In the genomic region with DNA sequence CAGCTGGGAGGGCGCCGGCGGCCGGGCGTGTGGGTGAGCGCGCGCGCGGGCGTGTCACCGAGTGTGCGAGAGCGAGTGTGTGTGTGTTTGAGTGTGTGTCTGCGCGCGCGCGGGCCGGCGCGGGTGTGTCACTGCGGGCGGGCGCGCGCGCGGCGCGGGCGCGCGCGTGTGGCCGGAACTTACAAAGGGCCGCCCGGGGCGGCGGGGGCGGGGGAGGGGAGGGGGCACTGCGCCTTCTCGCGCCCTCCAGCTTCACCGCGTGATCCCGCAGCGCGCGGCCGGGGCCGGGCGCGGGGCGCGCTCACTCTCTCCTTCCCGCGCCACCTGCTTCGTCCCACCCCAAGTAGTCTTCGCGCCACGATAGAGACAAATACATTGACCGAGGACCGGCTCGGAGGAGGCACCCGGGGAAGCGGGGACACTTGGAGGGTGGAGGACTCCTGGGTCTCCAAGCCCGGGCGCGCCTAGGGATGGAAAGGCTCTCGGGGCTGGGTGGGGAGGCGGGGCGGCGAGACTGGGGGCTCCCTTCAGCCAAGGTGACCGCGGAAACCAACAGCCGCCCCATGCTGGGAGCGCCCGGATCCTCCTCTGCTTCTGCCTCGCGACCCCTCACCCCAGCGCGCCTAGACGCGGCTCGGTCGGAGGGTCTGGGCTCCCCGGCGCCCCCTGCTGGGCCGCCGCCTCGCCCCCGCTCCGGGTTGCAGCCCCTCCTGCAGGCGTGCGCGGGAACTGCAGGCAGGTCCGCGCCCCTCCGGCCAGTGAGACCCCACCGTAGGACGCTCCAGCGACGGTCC, we compare ENCODE assay signal across 1 cellular context.
TF ChIP-seq lines count a peak whose summit lies in the region.

A gene with protein sequence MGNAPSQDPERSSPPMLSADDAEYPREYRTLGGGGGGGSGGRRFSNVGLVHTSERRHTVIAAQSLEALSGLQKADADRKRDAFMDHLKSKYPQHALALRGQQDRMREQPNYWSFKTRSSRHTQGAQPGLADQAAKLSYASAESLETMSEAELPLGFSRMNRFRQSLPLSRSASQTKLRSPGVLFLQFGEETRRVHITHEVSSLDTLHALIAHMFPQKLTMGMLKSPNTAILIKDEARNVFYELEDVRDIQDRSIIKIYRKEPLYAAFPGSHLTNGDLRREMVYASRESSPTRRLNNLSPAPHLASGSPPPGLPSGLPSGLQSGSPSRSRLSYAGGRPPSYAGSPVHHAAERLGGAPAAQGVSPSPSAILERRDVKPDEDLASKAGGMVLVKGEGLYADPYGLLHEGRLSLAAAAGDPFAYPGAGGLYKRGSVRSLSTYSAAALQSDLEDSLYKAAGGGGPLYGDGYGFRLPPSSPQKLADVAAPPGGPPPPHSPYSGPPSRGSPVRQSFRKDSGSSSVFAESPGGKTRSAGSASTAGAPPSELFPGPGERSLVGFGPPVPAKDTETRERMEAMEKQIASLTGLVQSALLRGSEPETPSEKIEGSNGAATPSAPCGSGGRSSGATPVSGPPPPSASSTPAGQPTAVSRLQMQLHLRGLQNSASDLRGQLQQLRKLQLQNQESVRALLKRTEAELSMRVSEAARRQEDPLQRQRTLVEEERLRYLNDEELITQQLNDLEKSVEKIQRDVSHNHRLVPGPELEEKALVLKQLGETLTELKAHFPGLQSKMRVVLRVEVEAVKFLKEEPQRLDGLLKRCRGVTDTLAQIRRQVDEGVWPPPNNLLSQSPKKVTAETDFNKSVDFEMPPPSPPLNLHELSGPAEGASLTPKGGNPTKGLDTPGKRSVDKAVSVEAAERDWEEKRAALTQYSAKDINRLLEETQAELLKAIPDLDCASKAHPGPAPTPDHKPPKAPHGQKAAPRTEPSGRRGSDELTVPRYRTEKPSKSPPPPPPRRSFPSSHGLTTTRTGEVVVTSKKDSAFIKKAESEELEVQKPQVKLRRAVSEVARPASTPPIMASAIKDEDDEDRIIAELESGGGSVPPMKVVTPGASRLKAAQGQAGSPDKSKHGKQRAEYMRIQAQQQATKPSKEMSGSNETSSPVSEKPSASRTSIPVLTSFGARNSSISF (minus strand): TSS at position 101 of the 794 bp plus-strand sequence. CDS start 247 bp downstream, outside the sequence.

TF ChIP-seq in HEK293, 187 proteins besides CTCF, POLR2A, EP300 and RAD21 (continued from another document and continues in another):
- TF ChIP-seq, protein P1, sequence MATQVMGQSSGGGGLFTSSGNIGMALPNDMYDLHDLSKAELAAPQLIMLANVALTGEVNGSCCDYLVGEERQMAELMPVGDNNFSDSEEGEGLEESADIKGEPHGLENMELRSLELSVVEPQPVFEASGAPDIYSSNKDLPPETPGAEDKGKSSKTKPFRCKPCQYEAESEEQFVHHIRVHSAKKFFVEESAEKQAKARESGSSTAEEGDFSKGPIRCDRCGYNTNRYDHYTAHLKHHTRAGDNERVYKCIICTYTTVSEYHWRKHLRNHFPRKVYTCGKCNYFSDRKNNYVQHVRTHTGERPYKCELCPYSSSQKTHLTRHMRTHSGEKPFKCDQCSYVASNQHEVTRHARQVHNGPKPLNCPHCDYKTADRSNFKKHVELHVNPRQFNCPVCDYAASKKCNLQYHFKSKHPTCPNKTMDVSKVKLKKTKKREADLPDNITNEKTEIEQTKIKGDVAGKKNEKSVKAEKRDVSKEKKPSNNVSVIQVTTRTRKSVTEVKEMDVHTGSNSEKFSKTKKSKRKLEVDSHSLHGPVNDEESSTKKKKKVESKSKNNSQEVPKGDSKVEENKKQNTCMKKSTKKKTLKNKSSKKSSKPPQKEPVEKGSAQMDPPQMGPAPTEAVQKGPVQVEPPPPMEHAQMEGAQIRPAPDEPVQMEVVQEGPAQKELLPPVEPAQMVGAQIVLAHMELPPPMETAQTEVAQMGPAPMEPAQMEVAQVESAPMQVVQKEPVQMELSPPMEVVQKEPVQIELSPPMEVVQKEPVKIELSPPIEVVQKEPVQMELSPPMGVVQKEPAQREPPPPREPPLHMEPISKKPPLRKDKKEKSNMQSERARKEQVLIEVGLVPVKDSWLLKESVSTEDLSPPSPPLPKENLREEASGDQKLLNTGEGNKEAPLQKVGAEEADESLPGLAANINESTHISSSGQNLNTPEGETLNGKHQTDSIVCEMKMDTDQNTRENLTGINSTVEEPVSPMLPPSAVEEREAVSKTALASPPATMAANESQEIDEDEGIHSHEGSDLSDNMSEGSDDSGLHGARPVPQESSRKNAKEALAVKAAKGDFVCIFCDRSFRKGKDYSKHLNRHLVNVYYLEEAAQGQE (tag by site-specific recombination; IDR thresholded peaks at IDR 0.05): 0 out of 2 replicates have a peak, but pooled peaks have one; percentile 15
- TF ChIP-seq ZEB2 (tag by site-specific recombination; IDR thresholded peaks at IDR 0.05) (peak; percentile 76), ZNF24 (tag by site-specific recombination; IDR thresholded peaks at IDR 0.05) (peak; percentile 77; the same call in 1 of the 2 replicates), GLIS2 (tag by site-specific recombination; IDR thresholded peaks at IDR 0.05) (peak; percentile 77), ZNF785 (tag by site-specific recombination; IDR thresholded peaks at IDR 0.05) (peak; percentile 90), ZNF76 (tag by site-specific recombination; IDR thresholded peaks at IDR 0.05; ENCODE audit: borderline replicate concordance, low read depth) (peak; percentile 35; the same call in 1 of the 2 replicates), ZNF560 (tag by site-specific recombination; IDR thresholded peaks at IDR 0.05; ENCODE audit: borderline replicate concordance) (no peak), KLF10 (tag by site-specific recombination; IDR thresholded peaks at IDR 0.05) (0 out of 2 replicates have a peak, but pooled peaks have one; percentile 39), KLF1 (tag by site-specific recombination; IDR thresholded peaks at IDR 0.05) (0 out of 2 replicates have a peak, but pooled peaks have one; percentile 46), ZNF335 (tag by site-specific recombination; conservative IDR thresholded peaks at IDR 0.05) (peak; percentile 55), ZNF114 (tag by site-specific recombination; IDR thresholded peaks at IDR 0.05) (no peak), OVOL3 (tag by site-specific recombination; IDR thresholded peaks at IDR 0.05) (no peak), ZBTB17 (tag by site-specific recombination; IDR thresholded peaks at IDR 0.05) (0 out of 2 replicates have a peak, but pooled peaks have one; percentile 38), ZNF677 (tag by site-specific recombination; IDR thresholded peaks at IDR 0.05) (0 out of 2 replicates have a peak, but pooled peaks have one; percentile 9), ZNF623 (tag by site-specific recombination; IDR thresholded peaks at IDR 0.05) (no peak), ZNF112 (tag by site-specific recombination; IDR thresholded peaks at IDR 0.05) (no peak), ZNF610 (tag by site-specific recombination; IDR thresholded peaks at IDR 0.05; ENCODE audit: borderline replicate concordance) (peak; percentile 46; the same call in 1 of the 2 replicates), ZNF777 (tag by site-specific recombination; IDR thresholded peaks at IDR 0.05; ENCODE audit: borderline replicate concordance) (no peak), BCL11B (tag by site-specific recombination; IDR thresholded peaks at IDR 0.05; ENCODE audit: low read depth) (peak; percentile 82; the same call in 1 of the 2 replicates), ZNF843 (tag by site-specific recombination; IDR thresholded peaks at IDR 0.05) (peak; percentile 30; the same call in 1 of the 2 replicates), EGR2 (tag by site-specific recombination; IDR thresholded peaks at IDR 0.05; ENCODE audit: low read depth) (peak; percentile 30; the same call in 1 of the 2 replicates)
- TF ChIP-seq, protein P2, sequence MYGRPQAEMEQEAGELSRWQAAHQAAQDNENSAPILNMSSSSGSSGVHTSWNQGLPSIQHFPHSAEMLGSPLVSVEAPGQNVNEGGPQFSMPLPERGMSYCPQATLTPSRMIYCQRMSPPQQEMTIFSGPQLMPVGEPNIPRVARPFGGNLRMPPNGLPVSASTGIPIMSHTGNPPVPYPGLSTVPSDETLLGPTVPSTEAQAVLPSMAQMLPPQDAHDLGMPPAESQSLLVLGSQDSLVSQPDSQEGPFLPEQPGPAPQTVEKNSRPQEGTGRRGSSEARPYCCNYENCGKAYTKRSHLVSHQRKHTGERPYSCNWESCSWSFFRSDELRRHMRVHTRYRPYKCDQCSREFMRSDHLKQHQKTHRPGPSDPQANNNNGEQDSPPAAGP (tag by site-specific recombination; IDR thresholded peaks at IDR 0.05): peak; percentile 91
- TF ChIP-seq, protein P3, sequence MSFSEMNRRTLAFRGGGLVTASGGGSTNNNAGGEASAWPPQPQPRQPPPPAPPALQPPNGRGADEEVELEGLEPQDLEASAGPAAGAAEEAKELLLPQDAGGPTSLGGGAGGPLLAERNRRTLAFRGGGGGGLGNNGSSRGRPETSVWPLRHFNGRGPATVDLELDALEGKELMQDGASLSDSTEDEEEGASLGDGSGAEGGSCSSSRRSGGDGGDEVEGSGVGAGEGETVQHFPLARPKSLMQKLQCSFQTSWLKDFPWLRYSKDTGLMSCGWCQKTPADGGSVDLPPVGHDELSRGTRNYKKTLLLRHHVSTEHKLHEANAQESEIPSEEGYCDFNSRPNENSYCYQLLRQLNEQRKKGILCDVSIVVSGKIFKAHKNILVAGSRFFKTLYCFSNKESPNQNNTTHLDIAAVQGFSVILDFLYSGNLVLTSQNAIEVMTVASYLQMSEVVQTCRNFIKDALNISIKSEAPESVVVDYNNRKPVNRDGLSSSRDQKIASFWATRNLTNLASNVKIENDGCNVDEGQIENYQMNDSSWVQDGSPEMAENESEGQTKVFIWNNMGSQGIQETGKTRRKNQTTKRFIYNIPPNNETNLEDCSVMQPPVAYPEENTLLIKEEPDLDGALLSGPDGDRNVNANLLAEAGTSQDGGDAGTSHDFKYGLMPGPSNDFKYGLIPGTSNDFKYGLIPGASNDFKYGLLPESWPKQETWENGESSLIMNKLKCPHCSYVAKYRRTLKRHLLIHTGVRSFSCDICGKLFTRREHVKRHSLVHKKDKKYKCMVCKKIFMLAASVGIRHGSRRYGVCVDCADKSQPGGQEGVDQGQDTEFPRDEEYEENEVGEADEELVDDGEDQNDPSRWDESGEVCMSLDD (tag by site-specific recombination; IDR thresholded peaks at IDR 0.05): peak; percentile 81
- TF ChIP-seq, protein P4, sequence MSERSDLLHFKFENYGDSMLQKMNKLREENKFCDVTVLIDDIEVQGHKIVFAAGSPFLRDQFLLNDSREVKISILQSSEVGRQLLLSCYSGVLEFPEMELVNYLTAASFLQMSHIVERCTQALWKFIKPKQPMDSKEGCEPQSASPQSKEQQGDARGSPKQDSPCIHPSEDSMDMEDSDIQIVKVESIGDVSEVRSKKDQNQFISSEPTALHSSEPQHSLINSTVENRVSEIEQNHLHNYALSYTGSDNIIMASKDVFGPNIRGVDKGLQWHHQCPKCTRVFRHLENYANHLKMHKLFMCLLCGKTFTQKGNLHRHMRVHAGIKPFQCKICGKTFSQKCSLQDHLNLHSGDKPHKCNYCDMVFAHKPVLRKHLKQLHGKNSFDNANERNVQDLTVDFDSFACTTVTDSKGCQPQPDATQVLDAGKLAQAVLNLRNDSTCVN (tag by site-specific recombination; optimal IDR thresholded peaks at IDR 0.05): peak; percentile 86
- TF ChIP-seq, protein P5, sequence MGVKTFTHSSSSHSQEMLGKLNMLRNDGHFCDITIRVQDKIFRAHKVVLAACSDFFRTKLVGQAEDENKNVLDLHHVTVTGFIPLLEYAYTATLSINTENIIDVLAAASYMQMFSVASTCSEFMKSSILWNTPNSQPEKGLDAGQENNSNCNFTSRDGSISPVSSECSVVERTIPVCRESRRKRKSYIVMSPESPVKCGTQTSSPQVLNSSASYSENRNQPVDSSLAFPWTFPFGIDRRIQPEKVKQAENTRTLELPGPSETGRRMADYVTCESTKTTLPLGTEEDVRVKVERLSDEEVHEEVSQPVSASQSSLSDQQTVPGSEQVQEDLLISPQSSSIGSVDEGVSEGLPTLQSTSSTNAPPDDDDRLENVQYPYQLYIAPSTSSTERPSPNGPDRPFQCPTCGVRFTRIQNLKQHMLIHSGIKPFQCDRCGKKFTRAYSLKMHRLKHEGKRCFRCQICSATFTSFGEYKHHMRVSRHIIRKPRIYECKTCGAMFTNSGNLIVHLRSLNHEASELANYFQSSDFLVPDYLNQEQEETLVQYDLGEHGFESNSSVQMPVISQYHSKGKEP (tag by site-specific recombination; IDR thresholded peaks at IDR 0.05): peak; percentile 51
- TF ChIP-seq, protein P6, sequence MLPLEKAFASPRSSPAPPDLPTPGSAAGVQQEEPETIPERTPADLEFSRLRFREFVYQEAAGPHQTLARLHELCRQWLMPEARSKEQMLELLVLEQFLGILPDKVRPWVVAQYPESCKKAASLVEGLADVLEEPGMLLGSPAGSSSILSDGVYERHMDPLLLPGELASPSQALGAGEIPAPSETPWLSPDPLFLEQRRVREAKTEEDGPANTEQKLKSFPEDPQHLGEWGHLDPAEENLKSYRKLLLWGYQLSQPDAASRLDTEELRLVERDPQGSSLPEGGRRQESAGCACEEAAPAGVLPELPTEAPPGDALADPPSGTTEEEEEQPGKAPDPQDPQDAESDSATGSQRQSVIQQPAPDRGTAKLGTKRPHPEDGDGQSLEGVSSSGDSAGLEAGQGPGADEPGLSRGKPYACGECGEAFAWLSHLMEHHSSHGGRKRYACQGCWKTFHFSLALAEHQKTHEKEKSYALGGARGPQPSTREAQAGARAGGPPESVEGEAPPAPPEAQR (tag by site-specific recombination; IDR thresholded peaks at IDR 0.05): 0 out of 2 replicates have a peak, but pooled peaks have one; percentile 40
- TF ChIP-seq, protein P7, sequence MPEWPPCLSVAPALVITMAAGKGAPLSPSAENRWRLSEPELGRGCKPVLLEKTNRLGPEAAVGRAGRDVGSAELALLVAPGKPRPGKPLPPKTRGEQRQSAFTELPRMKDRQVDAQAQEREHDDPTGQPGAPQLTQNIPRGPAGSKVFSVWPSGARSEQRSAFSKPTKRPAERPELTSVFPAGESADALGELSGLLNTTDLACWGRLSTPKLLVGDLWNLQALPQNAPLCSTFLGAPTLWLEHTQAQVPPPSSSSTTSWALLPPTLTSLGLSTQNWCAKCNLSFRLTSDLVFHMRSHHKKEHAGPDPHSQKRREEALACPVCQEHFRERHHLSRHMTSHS (tag by site-specific recombination; IDR thresholded peaks at IDR 0.05): no peak
- TF ChIP-seq, protein P8, sequence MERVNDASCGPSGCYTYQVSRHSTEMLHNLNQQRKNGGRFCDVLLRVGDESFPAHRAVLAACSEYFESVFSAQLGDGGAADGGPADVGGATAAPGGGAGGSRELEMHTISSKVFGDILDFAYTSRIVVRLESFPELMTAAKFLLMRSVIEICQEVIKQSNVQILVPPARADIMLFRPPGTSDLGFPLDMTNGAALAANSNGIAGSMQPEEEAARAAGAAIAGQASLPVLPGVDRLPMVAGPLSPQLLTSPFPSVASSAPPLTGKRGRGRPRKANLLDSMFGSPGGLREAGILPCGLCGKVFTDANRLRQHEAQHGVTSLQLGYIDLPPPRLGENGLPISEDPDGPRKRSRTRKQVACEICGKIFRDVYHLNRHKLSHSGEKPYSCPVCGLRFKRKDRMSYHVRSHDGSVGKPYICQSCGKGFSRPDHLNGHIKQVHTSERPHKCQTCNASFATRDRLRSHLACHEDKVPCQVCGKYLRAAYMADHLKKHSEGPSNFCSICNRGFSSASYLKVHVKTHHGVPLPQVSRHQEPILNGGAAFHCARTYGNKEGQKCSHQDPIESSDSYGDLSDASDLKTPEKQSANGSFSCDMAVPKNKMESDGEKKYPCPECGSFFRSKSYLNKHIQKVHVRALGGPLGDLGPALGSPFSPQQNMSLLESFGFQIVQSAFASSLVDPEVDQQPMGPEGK (tag by site-specific recombination; IDR thresholded peaks at IDR 0.05): peak; percentile 86
